Comparison of ENCODE assay signal across 19 cellular contexts in the genomic region with DNA sequence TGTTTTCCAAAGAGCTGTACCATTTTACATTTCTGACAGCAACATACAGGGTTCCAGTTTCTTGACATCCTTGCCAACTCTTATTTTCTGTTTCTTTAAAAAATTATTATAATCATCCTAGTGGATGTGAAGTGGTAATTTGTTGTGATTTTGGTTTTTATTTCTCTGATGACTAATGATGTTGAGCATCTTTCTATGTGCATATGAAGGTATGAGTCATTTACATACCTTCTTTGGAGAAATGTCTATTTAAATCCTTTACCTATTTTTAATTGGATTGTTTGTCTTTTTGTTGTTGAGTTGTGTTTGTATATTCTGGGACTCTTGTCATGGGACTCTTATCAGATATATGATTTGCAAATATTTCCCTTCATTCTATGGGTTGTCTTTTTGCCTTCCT. TPM values are rescaled to one million over a fixed set of nuclear protein-coding genes. Genes with fewer than 3 reads are reported as not detected.
DNase-seq lines count a peak whose midpoint lies in the region; ATAC-seq, FAIRE-seq and TF ChIP-seq lines count a peak whose summit lies in the region.
"Had no signal": no experiment of that assay in that cellular context is flagged by ENCODE, and none has a peak within 500 bp of the region (broad histone marks: within the 10 kb centered on the region; RNA-seq: fewer than 3 reads in every experiment).

No MANE protein-coding gene starts in this region.

- TF ChIP-seq RAD21 in HCT116 (IDR thresholded peaks at IDR 0.05; ENCODE audit: low read depth): no peak

- TF ChIP-seq CTCF in D721Med (IDR thresholded peaks at IDR 0.05; ENCODE audit: insufficient read depth, missing control alignments): no peak
- TF ChIP-seq CTCF in HCT116 (IDR thresholded peaks at IDR 0.05 in 2 of 3, conservative IDR thresholded peaks at IDR 0.05 in 1 of 3; ENCODE audit: borderline replicate concordance in 1 of 3, insufficient read depth in 1 of 3, low read depth in 2 of 3, low read length in 2 of 3): no peak
- TF ChIP-seq CTCF in fibroblast of villous mesenchyme (IDR thresholded peaks at IDR 0.05; ENCODE audit: insufficient read depth, low read depth, low read length): no peak
- no peak for TF ChIP-seq CTCF in progenitor cell of endocrine pancreas (IDR thresholded peaks at IDR 0.05; ENCODE audit: unreplicated experiment)

- peaks cover 0 to 8% of the 10 kb centered on the region in 2 experiments; a peak in 2 of 4 replicates for H3K36me3 ChIP-seq in HCT116 (ENCODE audit: control insufficient read depth in 1 of 2, insufficient read depth in 2 of 2, low read length in 2 of 2)
- H3K36me3 ChIP-seq in CD8-positive, alpha-beta memory T cell (ENCODE audit: insufficient read depth, low read length): no peaks in the 10 kb centered on the region
- no peaks in the 10 kb centered on the region for H3K36me3 ChIP-seq in CD4-positive, alpha-beta memory T cell (ENCODE audit: insufficient read depth, low read length)

- no peaks in the 10 kb centered on the region for H3K27me3 ChIP-seq in HCT116 (ENCODE audit: insufficient read depth, low read length)
- H3K27me3 ChIP-seq in CD8-positive, alpha-beta memory T cell (ENCODE audit: insufficient read depth, low read length, poor library complexity, severe bottlenecking): no peaks in the 10 kb centered on the region
- no peaks in the 10 kb centered on the region for H3K27me3 ChIP-seq in CD4-positive, alpha-beta memory T cell (ENCODE audit: insufficient read depth, low read length)

- H3K9me3 Mint-ChIP-seq in CD8-positive, alpha-beta memory T cell: no peaks in the 10 kb centered on the region
- no peaks in the 10 kb centered on the region for H3K9me3 Mint-ChIP-seq in CD4-positive, alpha-beta memory T cell
- peaks cover 9% of the 10 kb centered on the region for H3K9me3 Mint-ChIP-seq in progenitor cell of endocrine pancreas (ENCODE audit: low read depth)

- no peak for ATAC-seq in HCT116
- no peak for ATAC-seq in T-helper 17 cell
- ATAC-seq in GM18870 (IDR thresholded peaks at IDR 0.05; ENCODE audit: unreplicated experiment): no peak

- no peak for DNase-seq in D721Med (ENCODE audit: insufficient read length, low spot score)
- no peak for DNase-seq in HCT116 (ENCODE audit: low read depth, low spot score)
- no peak for DNase-seq in T-helper 17 cell
- peak; percentile 7 for DNase-seq in fibroblast of villous mesenchyme (ENCODE audit: low read depth)
- no peak for DNase-seq in CD8-positive, alpha-beta memory T cell
- DNase-seq in CD4-positive, alpha-beta memory T cell: no peak
- no peak for DNase-seq in progenitor cell of endocrine pancreas (ENCODE audit: low spot score, unreplicated experiment)
- DNase-seq: COR-L47, KBM-7, NCI-H1417 treated with DMSO at 0.1 percent for 48 hours, NCI-H187 treated with DMSO at 0.1 percent for 48 hours, NCI-H2227 treated with DMSO at 0.1 percent for 48 hours, NCI-H510A treated with DMSO at 0.1 percent for 48 hours, NCI-H82, RPMI8226, SIG-M5 had no signal

- peak; percentile 38 for FAIRE-seq in D721Med (lab: Jason Lieb, UNC)

- no peak for TF ChIP-seq POLR2A in HCT116 (IDR thresholded peaks at IDR 0.05; ENCODE audit: borderline replicate concordance, extremely low read depth, insufficient read depth, insufficient read length)

- H3K27ac Mint-ChIP-seq in T-helper 17 cell: peak overlapping the region; percentile 9
- H3K27ac Mint-ChIP-seq in CD8-positive, alpha-beta memory T cell: no peak overlapping the region
- no peak overlapping the region for H3K27ac Mint-ChIP-seq in CD4-positive, alpha-beta memory T cell
- no peak overlapping the region for H3K27ac Mint-ChIP-seq in progenitor cell of endocrine pancreas
- H3K27ac Mint-ChIP-seq: CD14-positive monocyte had no signal

- RAD21 ChIA-PET in HCT116 (lab: Charles Lee; ENCODE audit: low non-redundant PET in 1 of 2, low total read pairs in 2 of 2, uncharacterized antibody in 2 of 2, unreplicated experiment in 2 of 2): no interaction called here

- no peak overlapping the region for H3K4me3 Mint-ChIP-seq in T-helper 17 cell
- no peak overlapping the region for H3K4me3 Mint-ChIP-seq in CD8-positive, alpha-beta memory T cell
- no peak overlapping the region for H3K4me3 Mint-ChIP-seq in CD4-positive, alpha-beta memory T cell
- no peak overlapping the region for H3K4me3 Mint-ChIP-seq in progenitor cell of endocrine pancreas (ENCODE audit: low read depth)
- H3K4me3 Mint-ChIP-seq: CD14-positive monocyte had no signal

- BruUV-seq in HCT116 (replicated peaks; lab: Mats Ljungman, UMichigan): no TSS peak

- H3K4me1 ChIP-seq in HCT116 (ENCODE audit: control insufficient read depth in 1 of 2, insufficient read depth in 2 of 2, low read length in 2 of 2): peaks cover 0 to 10% of the 10 kb centered on the region in 2 experiments; a peak in 2 of 4 replicates
- no peaks in the 10 kb centered on the region for H3K4me1 ChIP-seq in CD8-positive, alpha-beta memory T cell (ENCODE audit: insufficient read depth, low read length)
- H3K4me1 ChIP-seq in CD4-positive, alpha-beta memory T cell (ENCODE audit: insufficient read depth, low read length): no peaks in the 10 kb centered on the region
- H3K4me1 ChIP-seq: HAP-1 had no signal

- no peaks in the 10 kb centered on the region for H3K27me3 Mint-ChIP-seq in T-helper 17 cell
- H3K27me3 Mint-ChIP-seq in CD8-positive, alpha-beta memory T cell: no peaks in the 10 kb centered on the region
- no peaks in the 10 kb centered on the region for H3K27me3 Mint-ChIP-seq in CD4-positive, alpha-beta memory T cell
- H3K27me3 Mint-ChIP-seq in progenitor cell of endocrine pancreas: no peaks in the 10 kb centered on the region

- peak overlapping the region; percentile 20; the same call in 1 of the 2 replicates for H3K4me2 ChIP-seq in HCT116 (ENCODE audit: low read length)

- POLR2A ChIA-PET in HCT116 (lab: Charles Lee): no interaction called here
- POLR2A ChIA-PET in CD8-positive, alpha-beta memory T cell (lab: Charles Lee): no interaction called here
- POLR2A ChIA-PET in CD4-positive, alpha-beta memory T cell (lab: Charles Lee; ENCODE audit: partially characterized antibody): no interaction called here

- no peak overlapping the region for H3K9ac ChIP-seq in HCT116 (ENCODE audit: low read length)

- H3K9me2 ChIP-seq in HCT116 (ENCODE audit: insufficient read depth): no peaks in the 10 kb centered on the region

- H3K27ac ChIP-seq in HCT116 (ENCODE audit: low read depth, low read length): no peak overlapping the region
- no peak overlapping the region for H3K27ac ChIP-seq in CD8-positive, alpha-beta memory T cell (ENCODE audit: low read depth, low read length)
- no peak overlapping the region for H3K27ac ChIP-seq in CD4-positive, alpha-beta memory T cell (ENCODE audit: low read depth, low read length)

- H3K79me2 ChIP-seq in HCT116 (ENCODE audit: insufficient read depth, low read length): peaks cover 36% of the 10 kb centered on the region

- peaks cover 14% of the 10 kb centered on the region for H3K4me1 Mint-ChIP-seq in T-helper 17 cell
- H3K4me1 Mint-ChIP-seq in CD8-positive, alpha-beta memory T cell: peaks cover 20 to 47% (median 43%) of the 10 kb centered on the region in 3 donors
- H3K4me1 Mint-ChIP-seq in CD4-positive, alpha-beta memory T cell: peaks cover 3 to 27% (median 13%) of the 10 kb centered on the region in 4 donors
- peaks cover 3% of the 10 kb centered on the region for H3K4me1 Mint-ChIP-seq in progenitor cell of endocrine pancreas (ENCODE audit: low read depth)
- H3K4me1 Mint-ChIP-seq: CD14-positive monocyte had no signal

- H2AFZ ChIP-seq in HCT116 (ENCODE audit: low read depth, low read length, poor library complexity, severe bottlenecking): no peak overlapping the region

- H3K9me3 ChIP-seq in HCT116 (ENCODE audit: control insufficient read depth in 1 of 2, insufficient read depth in 1 of 2, low read depth in 1 of 2, low read length in 2 of 2) (no peaks in the 10 kb centered on the region; a peak in 1 of 4 replicates), T-helper 17 cell (ENCODE audit: control insufficient read depth, low read length, poor library complexity, severe bottlenecking) (no peaks in the 10 kb centered on the region)
- no peaks in the 10 kb centered on the region for H3K9me3 ChIP-seq in CD8-positive, alpha-beta memory T cell (ENCODE audit: low read length)
- no peaks in the 10 kb centered on the region for H3K9me3 ChIP-seq in CD4-positive, alpha-beta memory T cell (ENCODE audit: control insufficient read depth in 1 of 2, low read length in 2 of 2)
- H3K9me3 ChIP-seq: HAP-1 had no signal

- intact Hi-C loops in HCT116 (cut with micrococcal nuclease): no loop called here
- intact Hi-C loops in CD4-positive, alpha-beta memory T cell (cut with micrococcal nuclease): no loop called here

- H3K4me3 ChIP-seq in HCT116 (replicated peaks in 1 of 2; ENCODE audit: low read depth in 1 of 2, low read length in 2 of 2): no peak overlapping the region
- H3K4me3 ChIP-seq in fibroblast of villous mesenchyme (ENCODE audit: low read depth, low read length): no peak overlapping the region
- H3K4me3 ChIP-seq in CD8-positive, alpha-beta memory T cell (ENCODE audit: low read length): no peak overlapping the region
- H3K4me3 ChIP-seq in CD4-positive, alpha-beta memory T cell (ENCODE audit: low read length in 2 of 2): no peak overlapping the region
- H3K4me3 ChIP-seq: HAP-1 had no signal

- H3K36me3 Mint-ChIP-seq in T-helper 17 cell (ENCODE audit: low read depth): peaks cover 6% of the 10 kb centered on the region
- H3K36me3 Mint-ChIP-seq in CD8-positive, alpha-beta memory T cell: peaks cover 16 to 46% (median 22%) of the 10 kb centered on the region in 3 donors
- H3K36me3 Mint-ChIP-seq in CD4-positive, alpha-beta memory T cell: peaks cover 35 to 49% of the 10 kb centered on the region in 2 donors
- peaks cover 53% of the 10 kb centered on the region for H3K36me3 Mint-ChIP-seq in progenitor cell of endocrine pancreas (ENCODE audit: insufficient read depth)

- CTCF ChIA-PET in HCT116 (lab: Charles Lee): no interaction called here
- CTCF ChIA-PET in CD8-positive, alpha-beta memory T cell (lab: Charles Lee): no interaction called here
- CTCF ChIA-PET in CD4-positive, alpha-beta memory T cell (lab: Charles Lee; ENCODE audit: partially characterized antibody): no interaction called here

- H4K20me1 ChIP-seq in HCT116 (ENCODE audit: insufficient read depth): no peaks in the 10 kb centered on the region

RNA-seq across cellular contexts. Expression of gene MPC2, which starts 20.8 kb away (rescaled TPM):
- total RNA-seq in HCT116 (2021; ENCODE audit: unreplicated experiment): 49.9 TPM
- polyA plus RNA-seq in HCT116 (2012): 10.8 and 15.6 TPM in 2 replicates
- total RNA-seq in T-helper 17 cell: 10 to 100 TPM; 42.3 to 42.8 TPM
- 30.3 and 33.7 TPM in 2 replicates for total RNA-seq in fibroblast of villous mesenchyme
- total RNA-seq in CD8-positive, alpha-beta memory T cell: 10 to 100 TPM; 56.1 to 57.0 TPM
- 92.4 TPM for polyA plus RNA-seq in CD8-positive, alpha-beta memory T cell
- total RNA-seq in CD4-positive, alpha-beta memory T cell: 10 to 100 TPM; 30.8 to 33.2 TPM
- 100 to 1,000 TPM in 1 of 2 donors, 10 to 100 TPM in 1; 87.7 to 123 TPM for polyA plus RNA-seq in CD4-positive, alpha-beta memory T cell
- total RNA-seq in progenitor cell of endocrine pancreas: 81.3 and 90.2 TPM in 2 replicates

RNA-seq across cellular contexts. Expression of gene DCAF6, which starts 21.2 kb away (rescaled TPM):
- 34.2 TPM for total RNA-seq in HCT116 (2021; ENCODE audit: unreplicated experiment)
- 21.2 and 22.7 TPM in 2 replicates for polyA plus RNA-seq in HCT116 (2012)
- total RNA-seq in T-helper 17 cell: 10 to 100 TPM; 24.1 to 26.9 TPM
- 58.0 and 73.4 TPM in 2 replicates for total RNA-seq in fibroblast of villous mesenchyme
- 10 to 100 TPM; 24.8 to 24.9 TPM for total RNA-seq in CD8-positive, alpha-beta memory T cell
- 15.4 TPM for polyA plus RNA-seq in CD8-positive, alpha-beta memory T cell
- total RNA-seq in CD4-positive, alpha-beta memory T cell: 10 to 100 TPM; 28.3 to 29.2 TPM
- polyA plus RNA-seq in CD4-positive, alpha-beta memory T cell: 10 to 100 TPM in 1 of 2 donors, 1 to 10 TPM in 1; 8.1 to 14.3 TPM
- 42.7 and 45.7 TPM in 2 replicates for total RNA-seq in progenitor cell of endocrine pancreas

RNA-seq across cellular contexts. Expression of gene ADCY10, which starts 43.8 kb away (rescaled TPM):
- total RNA-seq in HCT116 (2021; ENCODE audit: unreplicated experiment) (0.30 TPM), T-helper 17 cell (1 to 10 TPM in 1 of 2 donors, under 1 TPM in 1; 0.99 to 1.4 TPM), fibroblast of villous mesenchyme (under 0.01 TPM in 1 of 2 replicates, not detected in the other), progenitor cell of endocrine pancreas (0.55 and 0.60 TPM in 2 replicates)
- polyA plus RNA-seq in HCT116 (2012): 0.05 and 0.07 TPM in 2 replicates
- under 1 TPM in 1 of 2 experiments, not detected in 1; 0.09 TPM for total RNA-seq in CD8-positive, alpha-beta memory T cell
- not detected for polyA plus RNA-seq in CD8-positive, alpha-beta memory T cell
- total RNA-seq in CD4-positive, alpha-beta memory T cell: under 1 TPM; 0.61 to 0.96 TPM
- polyA plus RNA-seq in CD4-positive, alpha-beta memory T cell: not detected
- polyA plus RNA-seq: CD14-positive monocyte had no signal
